1 cellular context compared by ENCODE assay signal in genomic region chr10:88239212-88239611, GRCh38.
TF ChIP-seq lines count a peak whose summit lies in the region.

No MANE protein-coding gene starts in this region.

TF ChIP-seq in IMR-90, 13 proteins besides CTCF, POLR2A, EP300 and RAD21 (continued from another document):
- TF ChIP-seq MAZ (IDR thresholded peaks at IDR 0.05; ENCODE audit: borderline replicate concordance, low read depth, low read length) = no peak
- no peak for TF ChIP-seq NFE2L2 (IDR thresholded peaks at IDR 0.05; ENCODE audit: low read depth, low read length)
- TF ChIP-seq RFX5 (IDR thresholded peaks at IDR 0.05; ENCODE audit: low read depth, low read length) = no peak
- TF ChIP-seq USF2 (IDR thresholded peaks at IDR 0.05; ENCODE audit: low read depth, low read length) = no peak
- TF ChIP-seq BHLHE40 (IDR thresholded peaks at IDR 0.05; ENCODE audit: low read depth, low read length) = no peak
- no peak for TF ChIP-seq RCOR1 (IDR thresholded peaks at IDR 0.05; ENCODE audit: insufficient replicate concordance, low read length)
- no peak for TF ChIP-seq CEBPB (IDR thresholded peaks at IDR 0.05; ENCODE audit: low read depth, low read length)
TF ChIP-seq in IMR-90: peak in this region for 0.
